In the genomic region with DNA sequence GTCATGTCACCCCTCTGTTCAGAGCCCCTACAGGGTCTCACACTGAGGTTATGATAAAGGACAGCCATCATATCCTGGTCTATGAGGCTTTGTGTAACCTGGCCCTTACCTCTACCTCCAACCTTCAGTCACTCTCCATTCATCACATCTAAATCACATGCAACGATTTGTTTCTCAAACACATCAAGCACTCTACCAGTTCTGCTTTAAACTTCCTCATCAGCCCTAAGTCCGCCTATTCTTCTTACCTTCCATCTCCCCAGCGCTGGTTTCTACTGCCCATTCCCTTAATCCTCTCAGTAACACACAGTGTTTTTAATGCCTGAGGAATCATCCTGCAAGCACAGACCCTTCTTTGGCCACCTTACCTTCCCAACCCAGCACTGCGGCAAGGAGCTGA, we compare ENCODE assay signal across 17 cellular contexts.
"Had no signal": no experiment of that assay in that cellular context is flagged by ENCODE, and none has a peak within 500 bp of the region (broad histone marks: within the 10 kb centered on the region; RNA-seq: fewer than 3 reads in every experiment).

No MANE protein-coding gene starts in this region.

- H3K4me3 ChIP-seq: coronary artery, right lobe of liver, skin epidermis, upper lobe of right lung had no signal

- DNase-seq: activated CD4-positive, alpha-beta memory T cell treated with anti-CD3 and anti-CD28 coated beads for 36 hours; activated CD4-positive, alpha-beta T cell treated with anti-CD3 and anti-CD28 coated beads for 48 hours; activated effector memory CD4-positive, alpha-beta T cell treated with anti-CD3 and anti-CD28 coated beads, Interleukin-2, amount 50 U/mL, for 16 hours; activated naive CD4-positive, alpha-beta T cell treated with anti-CD3 and anti-CD28 coated beads, Interleukin-2, amount 10 ng/mL, durations not matched to agents 7 days and 5 days; cerebellar nuclear complex; endodermal cell; left colon; mesenchymal stem cell; nucleus accumbens; right lobe of liver; stimulated activated CD4-positive, alpha-beta T cell treated with anti-CD3 and anti-CD28 coated beads, Interleukin-2, amount 100 ng/mL, for 24 hours; upper lobe of right lung had no signal

- H3K4me1 Mint-ChIP-seq: endodermal cell had no signal

- H3K36me3 Mint-ChIP-seq: activated CD4-positive, alpha-beta memory T cell treated with anti-CD3 and anti-CD28 coated beads for 36 hours; activated naive CD4-positive, alpha-beta T cell treated with anti-CD3 and anti-CD28 coated beads, Interleukin-2, amount 10 ng/mL, durations not matched to agents 7 days and 5 days; stimulated activated effector memory CD8-positive, alpha-beta T cell treated with anti-CD3 and anti-CD28 coated beads, Interleukin-12 subunit alpha, Interleukin-12 subunit beta, amount 100 ng/mL, for 72 hours had no signal

- H3K36me3 ChIP-seq: right lobe of liver, upper lobe of right lung had no signal

- H3K9me3 ChIP-seq: right lobe of liver, upper lobe of right lung had no signal

- FAIRE-seq: keratinocyte had no signal

- H3K4me3 Mint-ChIP-seq: activated CD4-positive, alpha-beta memory T cell treated with anti-CD3 and anti-CD28 coated beads for 36 hours; activated naive CD4-positive, alpha-beta T cell treated with anti-CD3 and anti-CD28 coated beads, Interleukin-2, amount 10 ng/mL, durations not matched to agents 7 days and 5 days; endodermal cell; stimulated activated effector memory CD8-positive, alpha-beta T cell treated with anti-CD3 and anti-CD28 coated beads, Interleukin-12 subunit alpha, Interleukin-12 subunit beta, amount 100 ng/mL, for 72 hours; T-helper 1 cell treated with Interleukin-12 subunit alpha and Interleukin-12 subunit beta and Interleukin-4 antibody, amounts not matched to agents 30 μg/mL and 1 μg/mL, for 36 hours had no signal

- H3K27ac Mint-ChIP-seq: activated CD4-positive, alpha-beta memory T cell treated with anti-CD3 and anti-CD28 coated beads for 36 hours; activated naive CD4-positive, alpha-beta T cell treated with anti-CD3 and anti-CD28 coated beads, Interleukin-2, amount 10 ng/mL, durations not matched to agents 7 days and 5 days; endodermal cell; stimulated activated effector memory CD8-positive, alpha-beta T cell treated with anti-CD3 and anti-CD28 coated beads, Interleukin-12 subunit alpha, Interleukin-12 subunit beta, amount 100 ng/mL, for 72 hours; T-helper 1 cell treated with Interleukin-12 subunit alpha and Interleukin-12 subunit beta and Interleukin-4 antibody, amounts not matched to agents 30 μg/mL and 1 μg/mL, for 36 hours had no signal

- H3K9me3 Mint-ChIP-seq: activated CD4-positive, alpha-beta memory T cell treated with anti-CD3 and anti-CD28 coated beads for 36 hours; activated naive CD4-positive, alpha-beta T cell treated with anti-CD3 and anti-CD28 coated beads, Interleukin-2, amount 10 ng/mL, durations not matched to agents 7 days and 5 days; endodermal cell; stimulated activated effector memory CD8-positive, alpha-beta T cell treated with anti-CD3 and anti-CD28 coated beads, Interleukin-12 subunit alpha, Interleukin-12 subunit beta, amount 100 ng/mL, for 72 hours; T-helper 1 cell treated with Interleukin-12 subunit alpha and Interleukin-12 subunit beta and Interleukin-4 antibody, amounts not matched to agents 30 μg/mL and 1 μg/mL, for 36 hours had no signal

- H3K27ac ChIP-seq: coronary artery, right lobe of liver, skin epidermis, upper lobe of right lung had no signal

- H3K27me3 ChIP-seq: right lobe of liver, upper lobe of right lung had no signal

- ATAC-seq: left colon; right lobe of liver; stimulated activated effector memory CD8-positive, alpha-beta T cell treated with anti-CD3 and anti-CD28 coated beads, Interleukin-12 subunit alpha, Interleukin-12 subunit beta, amount 100 ng/mL, for 72 hours; upper lobe of right lung had no signal

- H3K4me1 ChIP-seq: right lobe of liver, upper lobe of right lung had no signal
